ENCODE assay signal across 8 cellular contexts in genomic region chr12:22101749-22102243, GRCh38. TPM values are rescaled to one million over a fixed set of nuclear protein-coding genes. Genes with fewer than 3 reads are reported as not detected.
A peak's percentile ranks its signal among the peaks of the same experiment; 100 is the strongest.
DNase-seq lines count a peak whose midpoint lies in the region; ATAC-seq and TF ChIP-seq lines count a peak whose summit lies in the region.

No MANE protein-coding gene starts in this region.

- no peaks in the 10 kb centered on the region for H3K4me1 ChIP-seq in transverse colon

- CTCF ChIA-PET in Calu3 (lab: Charles Lee): interaction anchor here (0.7 to 1.8 kb wide), 3 partner anchors 70 to 342 kb away, joined by 3 to 6 read pairs (median 3); no protein-coding TSS in a partner anchor

- DNase-seq in Calu3 (peak; percentile 11), SK-MEL-5 (ENCODE audit: low read depth, low spot score) (peak; percentile 95), hepatic stellate cell (ENCODE audit: low spot score) (peak; percentile 27), transverse colon (peak; percentile 10), NCI-H1930 (lab: John Stamatoyannopoulos, UW) (no peak), COR-L47 (lab: John Stamatoyannopoulos, UW) (no peak)
- DNase-seq in stimulated activated naive CD4-positive, alpha-beta T cell treated with Interleukin-2 at 50 U/mL for 16 hours (lab: John Stamatoyannopoulos, UW): no peak

- intact Hi-C loops in Calu3 (cut with micrococcal nuclease; ENCODE audit: unreplicated experiment) (loop anchor here (1.0 kb wide), 1 partner anchor 342 kb away; no protein-coding TSS in a partner anchor), transverse colon (cut with DNase I; ENCODE audit: low total_unique reads) (loop anchor here (5.0 kb wide), 1 partner anchor 236 kb away; no protein-coding TSS in a partner anchor)

- WGBS in transverse colon (ENCODE audit: low coverage in 1 of 2), 2 donors: 60% methylated on average over 5 of the region's 5 CpGs; no CpG with 5 or more reads in 1 of the 2 donors

- peak; percentile 43 for ATAC-seq in GM21723 (IDR thresholded peaks at IDR 0.05; ENCODE audit: unreplicated experiment)

- peaks cover 35% of the 10 kb centered on the region for H3K27me3 Mint-ChIP-seq in Calu3 (ENCODE audit: unreplicated experiment)

- H3K27ac Mint-ChIP-seq in Calu3 (ENCODE audit: unreplicated experiment): no peak overlapping the region

- TF ChIP-seq EP300 in transverse colon (IDR thresholded peaks at IDR 0.05; ENCODE audit: low read depth): no peak

- H3K9me3 Mint-ChIP-seq in Calu3 (ENCODE audit: low read depth, unreplicated experiment): no peaks in the 10 kb centered on the region

- H3K36me3 Mint-ChIP-seq in Calu3 (ENCODE audit: insufficient read depth, unreplicated experiment): no peaks in the 10 kb centered on the region

- H3K9me3 ChIP-seq in transverse colon: no peaks in the 10 kb centered on the region

- TF ChIP-seq CTCF in Calu3 (IDR thresholded peaks at IDR 0.05; ENCODE audit: unreplicated experiment): no peak
- TF ChIP-seq CTCF in transverse colon (IDR thresholded peaks at IDR 0.05): no peak

- no TSS peak for BruUV-seq in Calu3 (replicated peaks; lab: Mats Ljungman, UMichigan)

- no peak for TF ChIP-seq POLR2A in transverse colon (IDR thresholded peaks at IDR 0.05)

- in situ Hi-C loops in SK-MEL-5 (cut with HindIII; ENCODE audit: low pct_unique_long_range_greater_than_20kb, low sequenced_read_pairs): no loop called here
- in situ Hi-C loops in transverse colon (cut with MboI; ENCODE audit: low pct_ligation_motif_present in 1 of 4, low pct_unique_long_range_greater_than_20kb in 1 of 4, low sequenced_read_pairs in 3 of 4): loop anchor here in 3 of 4 donors (10.0 kb wide), 1 partner anchor 233 kb away; the partner anchor contains the start of gene ST8SIA1 (in 3 of the 3)

- H3K27ac ChIP-seq in transverse colon: no peak overlapping the region

- H3K4me3 Mint-ChIP-seq in Calu3 (ENCODE audit: low read depth, unreplicated experiment): no peak overlapping the region

- no peak overlapping the region for H3K4me3 ChIP-seq in transverse colon

- no peaks in the 10 kb centered on the region for H3K36me3 ChIP-seq in transverse colon

- no peaks in the 10 kb centered on the region for H3K27me3 ChIP-seq in transverse colon

- H3K4me1 Mint-ChIP-seq in Calu3 (ENCODE audit: low read depth, unreplicated experiment): no peaks in the 10 kb centered on the region

RNA-seq across cellular contexts. Expression of gene CMAS, which starts 55.8 kb away (rescaled TPM):
- 35.6 and 40.1 TPM in 2 replicates for total RNA-seq in Calu3 (2022)
- total RNA-seq in SK-MEL-5 (2014; rRNA removed; shearing (Covaris generic)): 33.4 and 38.5 TPM in 2 replicates
- polyA plus RNA-seq in SK-MEL-5 (2015; cell fraction: cytosol; rRNA removed): 45.8 and 53.4 TPM in 2 replicates
- 16.1 and 23.3 TPM in 2 replicates for polyA plus RNA-seq in SK-MEL-5 (2015; cell fraction: nucleus; rRNA removed)
- total RNA-seq in transverse colon: 10 to 100 TPM; 12.3 to 92.6 (median 69.0) TPM

Comparison
In these comparisons a context has a peak if more than half of its experiments do, and no peak if none do; other contexts are left out.
1. DNase-seq: peak in Calu3 (single experiment), SK-MEL-5 (single experiment), hepatic stellate cell (single experiment) and transverse colon (single experiment); none in NCI-H1930 (0 of 2), stimulated activated naive CD4-positive, alpha-beta T cell treated with Interleukin-2 at 50 U/mL for 16 hours (single experiment) and COR-L47 (single experiment).